In the genomic region with DNA sequence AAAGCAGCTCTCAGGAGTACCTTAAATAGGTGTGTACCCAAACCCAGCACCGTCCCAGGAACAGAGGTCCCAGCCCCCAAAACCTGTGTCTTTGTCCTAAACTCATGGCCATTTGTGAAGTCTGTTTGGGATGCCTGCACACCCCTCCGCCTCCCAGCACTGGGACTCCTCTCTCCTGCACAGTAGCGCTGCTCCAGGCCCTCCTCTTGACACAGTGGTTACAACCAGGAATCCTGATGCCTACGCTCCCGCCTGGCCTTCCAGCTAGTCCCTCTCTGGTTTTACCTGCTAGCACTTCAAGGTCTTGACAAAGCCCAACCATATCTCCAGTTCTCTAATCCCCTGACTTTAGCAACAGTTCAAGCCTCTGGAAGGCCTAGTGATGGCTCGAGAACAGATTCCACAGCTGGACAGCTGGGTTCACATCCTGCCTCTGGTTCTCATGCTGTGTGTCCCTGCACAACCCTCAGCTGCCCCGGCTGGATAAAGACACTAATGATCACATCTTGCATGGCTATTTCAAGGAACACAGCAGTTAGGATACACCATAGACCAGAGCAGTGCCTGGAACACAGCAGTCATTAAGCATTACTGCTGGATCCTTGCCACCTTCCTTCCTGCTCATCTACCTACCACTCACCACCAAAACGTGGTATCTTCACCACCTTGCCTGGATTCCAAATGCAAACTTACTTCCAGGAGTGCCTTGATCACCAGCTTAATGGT, we compare ENCODE assay signal across 11 cellular contexts. TPM values are rescaled to one million over a fixed set of nuclear protein-coding genes. Genes with fewer than 3 reads are reported as not detected.
DNase-seq lines count a peak whose midpoint lies in the region; ATAC-seq, FAIRE-seq and TF ChIP-seq lines count a peak whose summit lies in the region.
"Had no signal": no experiment of that assay in that cellular context is flagged by ENCODE, and none has a peak within 500 bp of the region (broad histone marks: within the 10 kb centered on the region; RNA-seq: fewer than 3 reads in every experiment).

No MANE protein-coding gene starts in this region.

- peak overlapping the region; percentile 42 for H3K27ac Mint-ChIP-seq in T-helper 2 cell treated with Interferon-gamma antibody and Interleukin-4, amounts not matched to agents 5 μg/mL and 100 μg/mL, for 36 hours
- no peak overlapping the region for H3K27ac Mint-ChIP-seq in neural progenitor cell

- peaks cover 25% of the 10 kb centered on the region for H3K4me1 Mint-ChIP-seq in T-helper 2 cell treated with Interferon-gamma antibody and Interleukin-4, amounts not matched to agents 5 μg/mL and 100 μg/mL, for 36 hours (ENCODE audit: low read depth)
- H3K4me1 Mint-ChIP-seq in neural progenitor cell, result peaks cover 20% of the 10 kb centered on the region

- TF ChIP-seq POLR2A in GM12878 (IDR thresholded peaks at IDR 0.05; ENCODE audit: low read depth, low read length), result peak; percentile 63

- SMC1A ChIA-PET in GM12878 (lab: Charles Lee; ENCODE audit: uncharacterized antibody, unreplicated experiment), result interaction anchor here (0.7 to 1.4 kb wide), 3 partner anchors 12 to 127 kb away, joined by 3 to 4 read pairs (median 3); no protein-coding TSS in a partner anchor

- ATAC-seq in GM12878, result no peak
- no peak for ATAC-seq in sciatic nerve

- no TSS peak for BruUV-seq in GM12878 (replicated peaks; lab: Mats Ljungman, UMichigan)

- no peaks in the 10 kb centered on the region for H3K4me1 ChIP-seq in HEK293 (ENCODE audit: control insufficient read depth, insufficient read depth, low read length)
- H3K4me1 ChIP-seq in GM12878 (ENCODE audit: control insufficient read depth, insufficient read depth, low read length), result peaks cover 8% of the 10 kb centered on the region
- H3K4me1 ChIP-seq in neural progenitor cell, result peaks cover 8% of the 10 kb centered on the region
- peaks cover 11% of the 10 kb centered on the region for H3K4me1 ChIP-seq in smooth muscle cell (ENCODE audit: low read depth)

- H3K9me3 ChIP-seq in HEK293 (ENCODE audit: control insufficient read depth, insufficient read depth, low read depth, low read length), result no peaks in the 10 kb centered on the region
- no peaks in the 10 kb centered on the region for H3K9me3 ChIP-seq in GM12878 (replicated peaks; ENCODE audit: control insufficient read depth, insufficient read depth, low read length)
- H3K9me3 ChIP-seq in neural progenitor cell (ENCODE audit: low read depth), result no peaks in the 10 kb centered on the region
- H3K9me3 ChIP-seq in smooth muscle cell (replicated peaks; ENCODE audit: low read depth), result no peaks in the 10 kb centered on the region

- no peak for TF ChIP-seq EP300 in GM12878 (IDR thresholded peaks at IDR 0.05; ENCODE audit: borderline replicate concordance in 1 of 2, control insufficient read depth in 1 of 2, low read depth in 2 of 2, low read length in 2 of 2)

- H4K20me1 ChIP-seq in GM12878 (ENCODE audit: control insufficient read depth, insufficient read depth), result peaks cover 20% of the 10 kb centered on the region
- H4K20me1 ChIP-seq in neural progenitor cell (ENCODE audit: low read depth), result peaks cover 93% of the 10 kb centered on the region
- peaks cover 85% of the 10 kb centered on the region for H4K20me1 ChIP-seq in smooth muscle cell (ENCODE audit: low read depth)

- H3K27ac ChIP-seq in HEK293 (ENCODE audit: extremely low read depth, low read depth, low read length) (no peak overlapping the region), GM12878 (ENCODE audit: control insufficient read depth, insufficient read depth) (no peak overlapping the region), neural progenitor cell (no peak overlapping the region), smooth muscle cell (ENCODE audit: low read depth) (no peak overlapping the region)
- H3K27ac ChIP-seq: C4-2B had no signal

- peaks cover 78% of the 10 kb centered on the region for H3K36me3 Mint-ChIP-seq in T-helper 2 cell treated with Interferon-gamma antibody and Interleukin-4, amounts not matched to agents 5 μg/mL and 100 μg/mL, for 36 hours (ENCODE audit: low read depth)
- peaks cover 29% of the 10 kb centered on the region for H3K36me3 Mint-ChIP-seq in neural progenitor cell

- H3K4me2 ChIP-seq in GM12878 (ENCODE audit: control insufficient read depth, insufficient read depth) (no peak overlapping the region), neural progenitor cell (no peak overlapping the region), smooth muscle cell (no peak overlapping the region)

- no peak overlapping the region for H3K4me3 Mint-ChIP-seq in T-helper 2 cell treated with Interferon-gamma antibody and Interleukin-4, amounts not matched to agents 5 μg/mL and 100 μg/mL, for 36 hours
- peak overlapping the region; percentile 27 for H3K4me3 Mint-ChIP-seq in neural progenitor cell

- RAD21 ChIA-PET in GM12878 (lab: Charles Lee; ENCODE audit: unreplicated experiment), result interaction anchor here (3.3 kb wide), 1 partner anchor 127 kb away, joined by 18 read pairs; no protein-coding TSS in a partner anchor

- 90% methylated on average over 8 of the region's 8 CpGs for WGBS in GM12878 (ENCODE audit: insufficient coverage, insufficient replicate concordance, low lambda C conversion rate, missing lambda C conversion rate)
- WGBS in smooth muscle cell (ENCODE audit: low lambda C conversion rate), result 94% methylated on average over 8 of the region's 8 CpGs

- DNase-seq in T-helper 2 cell treated with Interferon-gamma antibody and Interleukin-4, amounts not matched to agents 5 μg/mL and 100 μg/mL, for 36 hours (ENCODE audit: low spot score), result no peak
- DNase-seq in T-helper 2 cell, result no peak
- DNase-seq in GM12878 (ENCODE audit: low read depth, low spot score), result no peak
- DNase-seq in neural progenitor cell (ENCODE audit: low spot score), result no peak
- DNase-seq in smooth muscle cell (lab: John Stamatoyannopoulos, UW; ENCODE audit: unreplicated experiment), result no peak
- no peak for DNase-seq in sciatic nerve (ENCODE audit: low spot score)
- DNase-seq in NCI-H82 treated with DMSO at 0.1 percent for 48 hours (lab: John Stamatoyannopoulos, UW; ENCODE audit: unreplicated experiment), result no peak

- TF ChIP-seq RAD21 in GM12878 (IDR thresholded peaks at IDR 0.05; ENCODE audit: insufficient read depth, low read depth, low read length), result no peak

- H3F3A ChIP-seq in neural progenitor cell (ENCODE audit: low read depth) (peaks cover 58% of the 10 kb centered on the region), smooth muscle cell (ENCODE audit: low read depth) (peaks cover 61% of the 10 kb centered on the region)

- H2AFZ ChIP-seq in GM12878 (ENCODE audit: control insufficient read depth, low read depth, low read length), result no peak overlapping the region
- H2AFZ ChIP-seq in neural progenitor cell (replicated peaks), result no peak overlapping the region
- H2AFZ ChIP-seq in smooth muscle cell (ENCODE audit: low read depth), result no peak overlapping the region

- no peak overlapping the region for H3K9ac ChIP-seq in GM12878 (ENCODE audit: control insufficient read depth, insufficient read depth, low read length)
- H3K9ac ChIP-seq in neural progenitor cell, result no peak overlapping the region
- H3K9ac ChIP-seq in smooth muscle cell (ENCODE audit: low read depth), result no peak overlapping the region

- H3K4me3 ChIP-seq in HEK293 (ENCODE audit: low read depth, low read length), result no peak overlapping the region
- H3K4me3 ChIP-seq in GM12878, result no peak overlapping the region
- no peak overlapping the region for H3K4me3 ChIP-seq in neural progenitor cell
- H3K4me3 ChIP-seq in smooth muscle cell, result no peak overlapping the region

- in situ Hi-C loops in GM12878 (cut with MboI), result no loop called here

- POLR2A ChIA-PET in HEK293 (lab: Yijun Ruan, JAX) (interaction anchor here (1.4 kb wide), 1 partner anchor 127 kb away, joined by 3 read pairs; no protein-coding TSS in a partner anchor), GM12878 (lab: Charles Lee) (no interaction called here)

- intact Hi-C loops in GM12878 (cut with micrococcal nuclease; ENCODE audit: unreplicated experiment), result loop anchor here (2.0 kb wide), 1 partner anchor 127 kb away; no protein-coding TSS in a partner anchor
- intact Hi-C loops in sciatic nerve (cut with DNase I), result no loop called here

- no peaks in the 10 kb centered on the region for H3K27me3 Mint-ChIP-seq in T-helper 2 cell treated with Interferon-gamma antibody and Interleukin-4, amounts not matched to agents 5 μg/mL and 100 μg/mL, for 36 hours (ENCODE audit: low read depth)
- H3K27me3 Mint-ChIP-seq in neural progenitor cell (ENCODE audit: insufficient read depth, low read depth), result peaks cover 7% of the 10 kb centered on the region

- peaks cover 9 to 90% of the 10 kb centered on the region in 2 experiments; a peak in 2 of 3 replicates for H3K36me3 ChIP-seq in HEK293 (ENCODE audit: control insufficient read depth in 2 of 2, insufficient read depth in 1 of 2, low read length in 2 of 2)
- H3K36me3 ChIP-seq in GM12878 (ENCODE audit: control insufficient read depth in 2 of 2, insufficient read depth in 2 of 2, low read length in 1 of 2), result peaks cover 43 to 52% of the 10 kb centered on the region in 2 experiments
- peaks cover 8% of the 10 kb centered on the region for H3K36me3 ChIP-seq in neural progenitor cell
- H3K36me3 ChIP-seq in smooth muscle cell (ENCODE audit: low read depth), result no peaks in the 10 kb centered on the region

- H3K79me2 ChIP-seq in GM12878 (ENCODE audit: control insufficient read depth, insufficient read depth, low read length) (peaks cover 38% of the 10 kb centered on the region), neural progenitor cell (ENCODE audit: low read depth) (peaks cover 43% of the 10 kb centered on the region), smooth muscle cell (ENCODE audit: low read depth) (peaks cover 39% of the 10 kb centered on the region)

- no peaks in the 10 kb centered on the region for H3K9me3 Mint-ChIP-seq in T-helper 2 cell treated with Interferon-gamma antibody and Interleukin-4, amounts not matched to agents 5 μg/mL and 100 μg/mL, for 36 hours
- H3K9me3 Mint-ChIP-seq in neural progenitor cell, result no peaks in the 10 kb centered on the region

- FAIRE-seq in GM12878 (lab: Jason Lieb, UNC), result no peak
- FAIRE-seq: A204.1, colon had no signal

- CTCF ChIA-PET in HEK293 (lab: Yijun Ruan, JAX) (interaction anchor here (0.6 to 3.5 kb wide), 7 partner anchors 11 to 440 kb away, joined by 3 to 33 read pairs (median 3); no protein-coding TSS in a partner anchor), GM12878 (lab: Yijun Ruan, JAX) (interaction anchor here (0.8 to 2.8 kb wide), 3 partner anchors 9 to 127 kb away, joined by 3 to 20 read pairs (median 4); no protein-coding TSS in a partner anchor)

- H3K27me3 ChIP-seq in GM12878 (replicated peaks in 1 of 2; ENCODE audit: control insufficient read depth in 2 of 2, insufficient read depth in 2 of 2, low read length in 1 of 2) (no peaks in the 10 kb centered on the region), neural progenitor cell (no peaks in the 10 kb centered on the region), smooth muscle cell (ENCODE audit: low read depth) (no peaks in the 10 kb centered on the region)

- TF ChIP-seq CTCF in HEK293 (tag by site-specific recombination; IDR thresholded peaks at IDR 0.05) (no peak), GM12878 (IDR thresholded peaks at IDR 0.05 in 2 of 3, conservative IDR thresholded peaks at IDR 0.05 in 1 of 3; ENCODE audit: control insufficient read depth in 2 of 3, extremely low read depth in 1 of 3, insufficient read depth in 1 of 3, low read depth in 3 of 3, low read length in 3 of 3) (no peak), neural progenitor cell (IDR thresholded peaks at IDR 0.05) (no peak), smooth muscle cell (IDR thresholded peaks at IDR 0.05; ENCODE audit: borderline replicate concordance, insufficient read depth, poor library complexity, severe bottlenecking) (no peak)

RNA-seq across cellular contexts. Expression of a gene that starts 5.6 kb away (rescaled TPM):
- total RNA-seq in GM12878 (2013; cell fraction: nucleolus; rRNA removed), result 59.7 and 68.2 TPM in 2 replicates
- total RNA-seq in GM12878 (2014; rRNA removed) (323 and 324 TPM in 2 replicates), GM12878 (2014; rRNA removed; fragmentation: Illumina TruSeq; extraction: Trizol) (210 and 216 TPM in 2 replicates), GM12878 (2021) (348 and 359 TPM in 2 replicates), neural progenitor cell (ENCODE audit: low replicate concordance) (237 and 310 TPM in 2 replicates), smooth muscle cell (297 and 376 TPM in 2 replicates), sciatic nerve (124 TPM)
- 125 TPM for polyA plus RNA-seq in GM12878 (2011; ENCODE audit: low read depth)
- polyA plus RNA-seq in GM12878 (2011; rRNA removed) (273 and 397 TPM in 2 replicates), GM12878 (2014; fragmentation: Illumina TruSeq; extraction: Trizol) (131 and 219 TPM in 2 replicates), GM12878 (2014; fragmentation: Nextera tagmentation; extraction: Ambion mirVana) (100 to 1,000 TPM; 333 to 546 TPM), GM12878 (2014; rRNA removed) (369 and 389 TPM in 2 replicates), GM12878 (2016; fragmentation: Nextera tagmentation; extraction: Ambion mirVana) (100 to 1,000 TPM; 824 to 857 TPM), smooth muscle cell (461 and 473 TPM in 2 replicates)
- polyA plus RNA-seq in GM12878 (2011; cell fraction: cytosol; rRNA removed), result 444 and 554 TPM in 2 replicates
- 378 and 385 TPM in 2 replicates for polyA plus RNA-seq in GM12878 (2011; cell fraction: nucleus; rRNA removed)
- polyA plus RNA-seq in GM12878 (2012), result 199 and 211 TPM in 2 replicates
- polyA minus RNA-seq in GM12878 (2011; rRNA and poly(A)+ RNA removed), result 170 and 184 TPM in 2 replicates
- polyA minus RNA-seq in GM12878 (2011; cell fraction: cytosol; rRNA and poly(A)+ RNA removed), result 58.0 and 86.2 TPM in 2 replicates
- 32.9 and 52.9 TPM in 2 replicates for polyA minus RNA-seq in GM12878 (2011; cell fraction: nucleus; rRNA and poly(A)+ RNA removed)

RNA-seq across cellular contexts. Expression of a gene that starts 5.9 kb away (rescaled TPM):
- 55.6 and 59.3 TPM in 2 replicates for total RNA-seq in GM12878 (2013; cell fraction: nucleolus; rRNA removed)
- total RNA-seq in GM12878 (2014; rRNA removed), result 8.1 and 12.4 TPM in 2 replicates
- 6.1 and 6.6 TPM in 2 replicates for total RNA-seq in GM12878 (2014; rRNA removed; fragmentation: Illumina TruSeq; extraction: Trizol)
- 10.4 and 11.1 TPM in 2 replicates for total RNA-seq in GM12878 (2021)
- polyA plus RNA-seq in GM12878 (2011; ENCODE audit: low read depth), result 2.8 TPM
- polyA plus RNA-seq in GM12878 (2011; rRNA removed), result 11.7 and 12.1 TPM in 2 replicates
- 8.8 and 17.7 TPM in 2 replicates for polyA plus RNA-seq in GM12878 (2011; cell fraction: cytosol; rRNA removed)
- polyA plus RNA-seq in GM12878 (2011; cell fraction: nucleus; rRNA removed), result 46.7 and 57.7 TPM in 2 replicates
- polyA plus RNA-seq in GM12878 (2012), result 6.1 and 8.3 TPM in 2 replicates
- polyA plus RNA-seq in GM12878 (2014; fragmentation: Illumina TruSeq; extraction: Trizol), result 7.0 and 8.2 TPM in 2 replicates
- 1 to 10 TPM; 1.8 to 2.2 TPM for polyA plus RNA-seq in GM12878 (2014; fragmentation: Nextera tagmentation; extraction: Ambion mirVana)
- 20.0 and 21.8 TPM in 2 replicates for polyA plus RNA-seq in GM12878 (2014; rRNA removed)
- polyA plus RNA-seq in GM12878 (2016; fragmentation: Nextera tagmentation; extraction: Ambion mirVana), result 1 to 10 TPM; 2.4 to 2.8 TPM
- polyA minus RNA-seq in GM12878 (2011; rRNA and poly(A)+ RNA removed), result 9.8 and 20.6 TPM in 2 replicates
- 6.7 and 7.0 TPM in 2 replicates for polyA minus RNA-seq in GM12878 (2011; cell fraction: cytosol; rRNA and poly(A)+ RNA removed)
- 13.2 and 25.6 TPM in 2 replicates for polyA minus RNA-seq in GM12878 (2011; cell fraction: nucleus; rRNA and poly(A)+ RNA removed)
- total RNA-seq in neural progenitor cell (ENCODE audit: low replicate concordance), result 25.5 and 26.1 TPM in 2 replicates
- total RNA-seq in smooth muscle cell, result 10.1 and 15.1 TPM in 2 replicates
- 1.1 and 2.3 TPM in 2 replicates for polyA plus RNA-seq in smooth muscle cell
- total RNA-seq in sciatic nerve, result 18.9 TPM

RNA-seq across cellular contexts. Expression of a gene that starts 15.4 kb away (rescaled TPM):
- total RNA-seq in GM12878 (2013; cell fraction: nucleolus; rRNA removed), result 29.3 TPM in 2 replicates
- 18.0 and 18.9 TPM in 2 replicates for total RNA-seq in GM12878 (2014; rRNA removed)
- total RNA-seq in GM12878 (2014; rRNA removed; fragmentation: Illumina TruSeq; extraction: Trizol), result 13.3 and 16.2 TPM in 2 replicates
- 34.3 and 34.9 TPM in 2 replicates for total RNA-seq in GM12878 (2021)
- polyA plus RNA-seq in GM12878 (2011; ENCODE audit: low read depth), result 10.6 TPM
- 25.5 and 33.2 TPM in 2 replicates for polyA plus RNA-seq in GM12878 (2011; rRNA removed)
- 30.6 and 42.4 TPM in 2 replicates for polyA plus RNA-seq in GM12878 (2011; cell fraction: cytosol; rRNA removed)
- 49.4 and 55.9 TPM in 2 replicates for polyA plus RNA-seq in GM12878 (2011; cell fraction: nucleus; rRNA removed)
- 26.7 and 32.9 TPM in 2 replicates for polyA plus RNA-seq in GM12878 (2012)
- polyA plus RNA-seq in GM12878 (2014; fragmentation: Illumina TruSeq; extraction: Trizol), result 8.9 and 15.1 TPM in 2 replicates
- 1 to 10 TPM in 1 of 2 experiments, under 1 TPM in 1; 0.56 to 1.8 TPM for polyA plus RNA-seq in GM12878 (2014; fragmentation: Nextera tagmentation; extraction: Ambion mirVana)
- polyA plus RNA-seq in GM12878 (2014; rRNA removed), result 29.6 and 30.3 TPM in 2 replicates
- polyA plus RNA-seq in GM12878 (2016; fragmentation: Nextera tagmentation; extraction: Ambion mirVana), result 1 to 10 TPM in 1 of 2 experiments, under 1 TPM in 1; 0.79 to 1.4 TPM
- 25.7 and 36.1 TPM in 2 replicates for polyA minus RNA-seq in GM12878 (2011; rRNA and poly(A)+ RNA removed)
- 15.6 and 16.8 TPM in 2 replicates for polyA minus RNA-seq in GM12878 (2011; cell fraction: cytosol; rRNA and poly(A)+ RNA removed)
- polyA minus RNA-seq in GM12878 (2011; cell fraction: nucleus; rRNA and poly(A)+ RNA removed), result 12.8 and 25.0 TPM in 2 replicates
- 52.6 and 82.1 TPM in 2 replicates for total RNA-seq in neural progenitor cell (ENCODE audit: low replicate concordance)
- total RNA-seq in smooth muscle cell, result 21.5 and 22.7 TPM in 2 replicates
- 4.9 and 5.6 TPM in 2 replicates for polyA plus RNA-seq in smooth muscle cell
- total RNA-seq in sciatic nerve, result 26.5 TPM

RNA-seq across cellular contexts. Expression of a gene that starts 45.2 kb away (rescaled TPM):
- 48.5 and 51.0 TPM in 2 replicates for total RNA-seq in GM12878 (2013; cell fraction: nucleolus; rRNA removed)
- total RNA-seq in GM12878 (2014; rRNA removed), result 40.9 and 44.1 TPM in 2 replicates
- total RNA-seq in GM12878 (2014; rRNA removed; fragmentation: Illumina TruSeq; extraction: Trizol), result 19.3 and 28.5 TPM in 2 replicates
- total RNA-seq in GM12878 (2021), result 40.4 and 52.4 TPM in 2 replicates
- 12.8 TPM for polyA plus RNA-seq in GM12878 (2011; ENCODE audit: low read depth)
- 22.2 and 32.9 TPM in 2 replicates for polyA plus RNA-seq in GM12878 (2011; rRNA removed)
- 44.6 and 54.2 TPM in 2 replicates for polyA plus RNA-seq in GM12878 (2011; cell fraction: cytosol; rRNA removed)
- polyA plus RNA-seq in GM12878 (2011; cell fraction: nucleus; rRNA removed), result 23.9 and 38.8 TPM in 2 replicates
- 18.6 and 25.9 TPM in 2 replicates for polyA plus RNA-seq in GM12878 (2012)
- polyA plus RNA-seq in GM12878 (2014; fragmentation: Illumina TruSeq; extraction: Trizol), result 10.4 and 31.4 TPM in 2 replicates
- polyA plus RNA-seq in GM12878 (2014; fragmentation: Nextera tagmentation; extraction: Ambion mirVana), result 1 to 10 TPM; 6.2 to 7.3 TPM
- polyA plus RNA-seq in GM12878 (2014; rRNA removed), result 44.5 and 45.2 TPM in 2 replicates
- polyA plus RNA-seq in GM12878 (2016; fragmentation: Nextera tagmentation; extraction: Ambion mirVana), result 10 to 100 TPM; 35.8 to 38.6 TPM
- 15.4 and 31.5 TPM in 2 replicates for polyA minus RNA-seq in GM12878 (2011; rRNA and poly(A)+ RNA removed)
- 6.9 and 9.5 TPM in 2 replicates for polyA minus RNA-seq in GM12878 (2011; cell fraction: cytosol; rRNA and poly(A)+ RNA removed)
- polyA minus RNA-seq in GM12878 (2011; cell fraction: nucleus; rRNA and poly(A)+ RNA removed), result 8.2 and 26.7 TPM in 2 replicates
- 16.2 and 19.2 TPM in 2 replicates for total RNA-seq in neural progenitor cell (ENCODE audit: low replicate concordance)
- 19.9 and 21.9 TPM in 2 replicates for total RNA-seq in smooth muscle cell
- polyA plus RNA-seq in smooth muscle cell, result 13.4 and 17.9 TPM in 2 replicates
- 31.4 TPM for total RNA-seq in sciatic nerve
